ENCODE assay signal across 8 cellular contexts in genomic region chr14:41389355-41389754, GRCh38.
"Had no signal": no experiment of that assay in that cellular context is flagged by ENCODE, and none has a peak within 500 bp of the region (broad histone marks: within the 10 kb centered on the region; RNA-seq: fewer than 3 reads in every experiment).

No MANE protein-coding gene starts in this region.

- DNase-seq: GDM1, GF-D8 had no signal

- H3K4me3 ChIP-seq: GM12878 had no signal

- ATAC-seq: GM12878 had no signal

- FAIRE-seq: G401.6, GM12878, GM12891, GM12892, GM18507, GM19239 had no signal
